In the genomic region with DNA sequence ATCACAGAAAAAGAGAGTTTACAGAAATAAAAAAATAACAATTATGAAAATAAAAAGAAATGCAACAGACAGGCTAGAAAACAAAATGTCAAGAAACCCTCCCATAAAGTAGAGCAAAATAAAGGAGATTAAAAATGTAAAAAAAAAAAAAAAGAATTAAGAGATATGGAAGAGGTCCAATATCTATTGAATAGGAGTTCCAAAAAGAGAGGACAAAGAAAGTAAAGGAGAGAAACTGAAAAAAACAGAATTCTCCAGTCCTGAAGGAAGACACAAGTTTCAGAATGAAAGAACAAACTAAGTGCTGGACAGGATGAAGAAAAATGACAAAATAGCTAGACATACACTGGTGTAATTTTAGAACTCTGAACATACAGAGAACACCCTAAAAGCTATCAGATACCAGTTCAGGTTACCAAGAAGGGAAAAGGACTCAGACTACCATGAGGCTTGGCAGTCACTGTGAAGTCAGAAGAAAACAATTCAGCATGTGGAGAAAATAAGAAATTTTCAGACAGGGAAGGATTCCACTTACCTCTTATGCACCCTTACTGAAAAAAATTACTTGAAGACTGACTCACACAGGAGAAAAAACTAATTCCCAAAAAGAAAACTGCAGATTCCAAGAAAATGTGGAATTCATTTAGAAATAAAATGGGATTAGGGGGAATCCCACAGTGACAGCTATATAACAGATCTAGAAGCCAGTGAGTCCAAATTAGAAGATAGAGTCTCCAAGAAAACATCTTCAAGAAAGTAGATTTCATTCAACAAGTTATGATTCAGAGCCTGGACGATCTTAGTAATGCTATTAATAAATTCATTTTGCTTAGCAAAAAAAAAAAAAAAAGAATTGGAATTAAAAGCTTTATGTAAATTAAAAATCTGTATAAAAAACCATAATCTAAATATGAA, we compare ENCODE assay signal across 29 cellular contexts. TPM values are rescaled to one million over a fixed set of nuclear protein-coding genes. Genes with fewer than 3 reads are reported as not detected.
DNase-seq lines count a peak whose midpoint lies in the region; ATAC-seq, FAIRE-seq and TF ChIP-seq lines count a peak whose summit lies in the region.
"Had no signal": no experiment of that assay in that cellular context is flagged by ENCODE, and none has a peak within 500 bp of the region (broad histone marks: within the 10 kb centered on the region; RNA-seq: fewer than 3 reads in every experiment).

No MANE protein-coding gene starts in this region.

- no peaks in the 10 kb centered on the region for H3K27me3 ChIP-seq in heart left ventricle
- no peaks in the 10 kb centered on the region for H3K27me3 ChIP-seq in subcutaneous abdominal adipose tissue (ENCODE audit: control insufficient read depth in 5 of 5, insufficient read depth in 4 of 5, low read length in 5 of 5)
- H3K27me3 ChIP-seq: BE2C had no signal

- H3K4me1 ChIP-seq in heart left ventricle (peaks cover 4 to 51% (median 38%) of the 10 kb centered on the region in 12 donors), subcutaneous abdominal adipose tissue (ENCODE audit: control insufficient read depth in 5 of 5, insufficient read depth in 5 of 5, low read length in 5 of 5) (peaks cover 0 to 18% (median 15%) of the 10 kb centered on the region in 5 donors)
- H3K4me1 ChIP-seq: Caco-2, lower lobe of right lung had no signal

- H3K36me3 ChIP-seq in heart left ventricle (no peaks in the 10 kb centered on the region), SK-N-MC (ENCODE audit: insufficient read depth, low read length) (no peaks in the 10 kb centered on the region), subcutaneous abdominal adipose tissue (ENCODE audit: control insufficient read depth in 5 of 5, insufficient read depth in 5 of 5, low read length in 5 of 5) (no peaks in the 10 kb centered on the region)
- H3K36me3 ChIP-seq: BE2C, lower lobe of right lung, spleen had no signal

- H3K27ac ChIP-seq in heart left ventricle (peak overlapping the region in 10 of 12 donors; percentile 47 to 83 (median 70)), SK-N-MC (peak overlapping the region; percentile 70), subcutaneous abdominal adipose tissue (ENCODE audit: low read depth, low read length) (peak overlapping the region; percentile 39)
- H3K27ac ChIP-seq: lower lobe of right lung, spleen had no signal

- no peaks in the 10 kb centered on the region for H3K4me1 Mint-ChIP-seq in activated T-helper 17 cell treated with anti-CD3 and anti-CD28 coated beads, Interleukin-2, amount 50 U/mL, for 72 hours
- H3K4me1 Mint-ChIP-seq: activated B cell treated with CpG ODN at 0.5 μM for 24 hours had no signal

- FAIRE-seq in frontal cortex (lab: Jason Lieb, UNC) = peak; percentile 69
- FAIRE-seq: bronchial epithelial cell, endometrium had no signal

- H3K27ac Mint-ChIP-seq in activated T-helper 17 cell treated with anti-CD3 and anti-CD28 coated beads, Interleukin-2, amount 50 U/mL, for 72 hours = no peak overlapping the region
- H3K27ac Mint-ChIP-seq: activated B cell treated with CpG ODN at 0.5 μM for 24 hours; activated naive CD8-positive, alpha-beta T cell treated with anti-CD3 and anti-CD28 coated beads, Interleukin-2, amount 50 U/mL, for 24 hours; T-helper 2 cell treated with Interferon-gamma antibody and Interleukin-4, amounts not matched to agents 5 μg/mL and 100 μg/mL, for 36 hours had no signal

- no peak overlapping the region for H3K4me3 Mint-ChIP-seq in activated T-helper 17 cell treated with anti-CD3 and anti-CD28 coated beads, Interleukin-2, amount 50 U/mL, for 72 hours
- H3K4me3 Mint-ChIP-seq: activated B cell treated with CpG ODN at 0.5 μM for 24 hours; activated naive CD8-positive, alpha-beta T cell treated with anti-CD3 and anti-CD28 coated beads, Interleukin-2, amount 50 U/mL, for 24 hours; T-helper 2 cell treated with Interferon-gamma antibody and Interleukin-4, amounts not matched to agents 5 μg/mL and 100 μg/mL, for 36 hours had no signal

- DNase-seq in heart left ventricle = no peak
- DNase-seq in Right ventricle myocardium superior = no peak
- no peak for DNase-seq in SK-N-MC (ENCODE audit: low read depth, low spot score)
- no peak for DNase-seq in frontal cortex (ENCODE audit: low spot score in 2 of 2)
- DNase-seq in stimulated activated CD4-positive, alpha-beta T cell treated with anti-CD3 and anti-CD28 coated beads, Interleukin-12 subunit alpha, Interleukin-12 subunit beta, amount 100 ng/mL, for 4 hours = no peak
- DNase-seq in NCI-H1436 treated with DMSO at 0.1 percent for 48 hours (lab: John Stamatoyannopoulos, UW) = no peak
- DNase-seq: 8988T; activated B cell treated with CpG ODN at 0.5 μM for 24 hours; activated CD4-positive, alpha-beta T cell treated with anti-CD3 and anti-CD28 coated beads, Interleukin-2, amount 50 U/mL, for 4 hours; activated CD8-positive, alpha-beta memory T cell treated with anti-CD3 and anti-CD28 coated beads, Interleukin-2, amount 50 U/mL, for 4 hours; activated effector memory CD4-positive, alpha-beta T cell treated with Interleukin-2 at 50 U/mL for 16 hours; activated naive CD8-positive, alpha-beta T cell treated with anti-CD3 and anti-CD28 coated beads, Interleukin-2, amount 50 U/mL, for 24 hours; BE2C; Caco-2; cortex of kidney; DMS79 treated with DMSO at 0.1 percent for 48 hours; GOT3; lower lobe of right lung; MM.1S; NCI-H1417 treated with DMSO at 0.1 percent for 48 hours; NCI-H510A treated with DMSO at 0.1 percent for 48 hours; spleen; stimulated activated CD4-positive, alpha-beta T cell treated with anti-CD3 and anti-CD28 coated beads, Interleukin-4, amount 100 ng/mL, for 4 hours; stimulated activated naive CD8-positive, alpha-beta T cell treated with anti-CD3 and anti-CD28 coated beads, Interleukin-15, Interleukin-2, amounts not matched to agents 100 U/mL and 50 U/mL, for 24 hours had no signal

- H3K9me3 ChIP-seq in heart left ventricle (peaks cover 0 to 7% (median 0%) of the 10 kb centered on the region in 12 donors), SK-N-MC (ENCODE audit: low read depth, low read length) (no peaks in the 10 kb centered on the region), subcutaneous abdominal adipose tissue (ENCODE audit: control insufficient read depth in 5 of 5, low read length in 5 of 5) (no peaks in the 10 kb centered on the region)
- H3K9me3 ChIP-seq: BE2C, Caco-2, lower lobe of right lung, spleen had no signal

- no peaks in the 10 kb centered on the region for H3K27me3 Mint-ChIP-seq in activated T-helper 17 cell treated with anti-CD3 and anti-CD28 coated beads, Interleukin-2, amount 50 U/mL, for 72 hours

- ATAC-seq in heart left ventricle (no peak), Right ventricle myocardium superior (ENCODE audit: poor library complexity) (no peak)
- ATAC-seq in activated T-helper 17 cell treated with anti-CD3 and anti-CD28 coated beads, Interleukin-2, amount 50 U/mL, for 72 hours (replicated peaks) = no peak
- ATAC-seq: activated naive CD8-positive, alpha-beta T cell treated with anti-CD3 and anti-CD28 coated beads, Interleukin-2, amount 50 U/mL, for 24 hours; lower lobe of right lung; stimulated activated naive CD8-positive, alpha-beta T cell treated with anti-CD3 and anti-CD28 coated beads, Interleukin-15, Interleukin-2, amounts not matched to agents 100 U/mL and 50 U/mL, for 24 hours had no signal

- intact Hi-C loops in heart left ventricle (cut with DNase I) = loop anchor here in 5 of 10 donors (5.0 to 10.0 kb wide), 4 partner anchors 144 to 226 kb away; no protein-coding TSS in a partner anchor
- intact Hi-C loops in Right ventricle myocardium superior (cut with DNase I) = no loop called here

- WGBS in heart left ventricle, 4 donors = 22 to 43% (median 32%) methylated on average over 1 of the region's 1 CpG

- no peak for TF ChIP-seq POLR2A in heart left ventricle (IDR thresholded peaks at IDR 0.05)

- H3K36me3 Mint-ChIP-seq in activated T-helper 17 cell treated with anti-CD3 and anti-CD28 coated beads, Interleukin-2, amount 50 U/mL, for 72 hours (ENCODE audit: low read depth) = no peaks in the 10 kb centered on the region

- no peak overlapping the region for H3K4me3 ChIP-seq in heart left ventricle
- peak overlapping the region; percentile 18; the same call in 1 of the 2 replicates for H3K4me3 ChIP-seq in SK-N-MC
- no peak overlapping the region for H3K4me3 ChIP-seq in subcutaneous abdominal adipose tissue (ENCODE audit: low read depth in 1 of 5, low read length in 5 of 5)
- H3K4me3 ChIP-seq: lower lobe of right lung, spleen had no signal

- H3K9ac ChIP-seq in SK-N-MC (ENCODE audit: insufficient read length) = peak overlapping the region; percentile 26
- no peak overlapping the region for H3K9ac ChIP-seq in subcutaneous abdominal adipose tissue (ENCODE audit: low read length in 5 of 5)

- H3K9me3 Mint-ChIP-seq in activated T-helper 17 cell treated with anti-CD3 and anti-CD28 coated beads, Interleukin-2, amount 50 U/mL, for 72 hours = no peaks in the 10 kb centered on the region
- H3K9me3 Mint-ChIP-seq: activated naive CD8-positive, alpha-beta T cell treated with anti-CD3 and anti-CD28 coated beads, Interleukin-2, amount 50 U/mL, for 24 hours; T-helper 2 cell treated with Interferon-gamma antibody and Interleukin-4, amounts not matched to agents 5 μg/mL and 100 μg/mL, for 36 hours had no signal

- no peak for TF ChIP-seq CTCF in heart left ventricle (IDR thresholded peaks at IDR 0.05)

RNA-seq across cellular contexts. Expression of a gene that starts 40.5 kb away (rescaled TPM):
- 100 to 1,000 TPM; 491 to 713 (median 575) TPM for total RNA-seq in heart left ventricle
- polyA plus RNA-seq in heart left ventricle = 100 to 1,000 TPM; 242 to 276 TPM
- total RNA-seq in Right ventricle myocardium superior = 772 TPM
- 51.4 TPM for total RNA-seq in frontal cortex
- total RNA-seq in activated T-helper 17 cell treated with anti-CD3 and anti-CD28 coated beads, Interleukin-2, amount 50 U/mL, for 72 hours = 100 to 1,000 TPM in 1 of 2 donors, 10 to 100 TPM in 1; 58.7 to 154 TPM
